1 cellular context compared by ENCODE assay signal in the genomic region with DNA sequence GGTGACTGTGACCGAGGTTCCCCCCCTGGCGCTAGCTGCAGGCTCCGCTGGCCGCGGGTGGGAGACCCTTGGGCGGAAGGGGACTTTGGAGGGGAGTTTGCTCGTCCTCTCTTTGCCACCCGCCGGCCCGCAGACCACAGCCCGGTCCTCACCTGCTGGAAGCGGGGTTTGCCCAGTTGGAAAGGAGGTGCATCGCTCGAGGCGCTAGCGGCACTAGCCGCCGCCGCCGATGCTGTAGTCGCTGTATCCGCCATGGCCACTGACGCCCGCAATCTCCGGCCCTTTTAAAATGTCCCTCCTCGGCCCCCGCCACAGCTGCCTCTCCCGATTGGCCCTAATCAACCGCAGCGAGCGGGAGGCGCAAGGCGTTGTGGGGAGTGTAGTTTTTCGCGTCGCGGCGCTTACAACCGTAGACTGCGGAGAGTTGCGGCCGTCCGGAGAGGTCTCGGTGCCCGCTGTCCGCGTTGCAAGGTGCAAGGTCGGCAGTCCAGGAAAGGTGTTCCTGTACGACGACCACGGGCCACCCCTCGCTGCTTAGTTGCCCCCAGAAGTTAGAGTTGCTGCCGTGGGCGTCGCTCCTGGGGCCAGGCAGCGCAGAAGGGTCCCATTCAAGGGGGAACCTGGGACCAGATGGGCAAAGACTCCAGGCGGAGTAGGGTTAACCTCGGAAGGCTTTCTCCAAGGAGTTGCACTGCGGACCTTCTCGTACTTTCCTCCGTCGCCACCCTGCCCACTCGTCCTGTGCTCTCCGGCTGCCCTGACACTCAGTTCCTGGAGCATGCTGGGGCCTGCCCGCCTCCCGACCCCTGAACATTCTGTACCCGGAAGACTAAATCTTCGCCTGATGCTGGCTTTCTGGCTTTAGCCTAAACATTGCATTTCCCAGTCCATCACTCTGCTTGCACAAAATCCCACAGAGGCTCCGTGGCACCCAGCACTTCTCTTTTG.
TF ChIP-seq lines count a peak whose summit lies in the region.

A gene with protein sequence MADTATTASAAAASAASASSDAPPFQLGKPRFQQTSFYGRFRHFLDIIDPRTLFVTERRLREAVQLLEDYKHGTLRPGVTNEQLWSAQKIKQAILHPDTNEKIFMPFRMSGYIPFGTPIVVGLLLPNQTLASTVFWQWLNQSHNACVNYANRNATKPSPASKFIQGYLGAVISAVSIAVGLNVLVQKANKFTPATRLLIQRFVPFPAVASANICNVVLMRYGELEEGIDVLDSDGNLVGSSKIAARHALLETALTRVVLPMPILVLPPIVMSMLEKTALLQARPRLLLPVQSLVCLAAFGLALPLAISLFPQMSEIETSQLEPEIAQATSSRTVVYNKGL (minus strand): TSS at position 261 of the 948 bp plus-strand sequence. CDS start 7 bp downstream, at position 254.

TF ChIP-seq in K562, 482 proteins besides CTCF, POLR2A, EP300 and RAD21 (continued from another document and continues in another):
- TF ChIP-seq U2AF1 (optimal IDR thresholded peaks at IDR 0.05; ENCODE audit: low read depth, low read length) (no peak), MIER1 (IDR thresholded peaks at IDR 0.05; ENCODE audit: low read depth) (no peak), ZNF699 (CRISPR knock-in tag; IDR thresholded peaks at IDR 0.05; ENCODE audit: insufficient replicate concordance) (no peak), RBM14 (IDR thresholded peaks at IDR 0.05; ENCODE audit: borderline replicate concordance, insufficient read depth, low read depth, low read length) (no peak), GTF2F1 (IDR thresholded peaks at IDR 0.05; ENCODE audit: low read depth, low read length) (peak; percentile 58; the same call in 1 of the 2 replicates), TAL1 (IDR thresholded peaks at IDR 0.05) (peak; percentile 57), ZMIZ1 (IDR thresholded peaks at IDR 0.05; ENCODE audit: low read depth in 2 of 2, low read length in 2 of 2) (peak in 1 of 2 experiments; percentile 52; a peak in 1 of 4 replicates), SFPQ (IDR thresholded peaks at IDR 0.05; ENCODE audit: low read depth, low read length) (no peak), NELFE (IDR thresholded peaks at IDR 0.05; ENCODE audit: insufficient read depth, insufficient read length) (no peak), POLR3G (IDR thresholded peaks at IDR 0.05; ENCODE audit: extremely low read depth, insufficient read length, insufficient replicate concordance) (no peak), PTBP1 (IDR thresholded peaks at IDR 0.05; ENCODE audit: low read depth, low read length) (no peak), CHD2 (IDR thresholded peaks at IDR 0.05; ENCODE audit: low read depth, low read length) (no peak), ZFP36 (IDR thresholded peaks at IDR 0.05; ENCODE audit: low read depth, low read length, partially characterized antibody) (no peak), ZNF354B (CRISPR knock-in tag; IDR thresholded peaks at IDR 0.05) (no peak), SIN3B (IDR thresholded peaks at IDR 0.05; ENCODE audit: low read depth) (peak; percentile 57; the same call in 1 of the 2 replicates), ZNF263 (CRISPR knock-in tag; IDR thresholded peaks at IDR 0.05; ENCODE audit: borderline replicate concordance) (no peak), MED1 (CRISPR knock-in tag; IDR thresholded peaks at IDR 0.05; ENCODE audit: borderline replicate concordance) (no peak), ETV6 (IDR thresholded peaks at IDR 0.05; ENCODE audit: borderline replicate concordance in 1 of 2, low read depth in 2 of 2, low read length in 1 of 2) (no peak), ETV6 (CRISPR knock-in tag; IDR thresholded peaks at IDR 0.05; ENCODE audit: borderline replicate concordance) (no peak), MCM2 (IDR thresholded peaks at IDR 0.05; ENCODE audit: low read depth) (no peak), SRSF3 (IDR thresholded peaks at IDR 0.05; ENCODE audit: insufficient read depth, low read length) (no peak), TSHZ1 (CRISPR knock-in tag; IDR thresholded peaks at IDR 0.05) (no peak), ATF1 (CRISPR knock-in tag; IDR thresholded peaks at IDR 0.05) (no peak), ATF1 (tag; IDR thresholded peaks at IDR 0.05) (peak; percentile 92), TGIF2 (CRISPR knock-in tag; IDR thresholded peaks at IDR 0.05) (no peak), ZNF586 (CRISPR knock-in tag; conservative IDR thresholded peaks at IDR 0.05) (no peak), TEAD1 (CRISPR knock-in tag; IDR thresholded peaks at IDR 0.05) (no peak), FOXP1 (CRISPR knock-in tag; IDR thresholded peaks at IDR 0.05) (no peak), KAT2B (IDR thresholded peaks at IDR 0.05; ENCODE audit: low read depth, low read length) (no peak), SETDB1 (IDR thresholded peaks at IDR 0.05; ENCODE audit: low read length) (no peak), ZBTB33 (CRISPR knock-in tag; IDR thresholded peaks at IDR 0.05) (no peak), WHSC1 (IDR thresholded peaks at IDR 0.05; ENCODE audit: low read length) (no peak), ZNF143 (CRISPR knock-in tag; IDR thresholded peaks at IDR 0.05) (peak; percentile 94), ZNF785 (CRISPR knock-in tag; IDR thresholded peaks at IDR 0.05) (no peak), ZNF668 (CRISPR knock-in tag; IDR thresholded peaks at IDR 0.05) (no peak), SIRT6 (IDR thresholded peaks at IDR 0.05; ENCODE audit: low read depth, low read length) (no peak), E2F3 (CRISPR knock-in tag; IDR thresholded peaks at IDR 0.05) (no peak; the same call in 1 of the 2 replicates), RBM17 (IDR thresholded peaks at IDR 0.05; ENCODE audit: borderline replicate concordance, low read depth, low read length) (no peak), ZNF134 (CRISPR knock-in tag; conservative IDR thresholded peaks at IDR 0.05) (no peak), ASH1L (IDR thresholded peaks at IDR 0.05; ENCODE audit: borderline replicate concordance, low read depth, partially characterized antibody) (no peak), NCOR1 (IDR thresholded peaks at IDR 0.05) (no peak), YY1 (IDR thresholded peaks at IDR 0.05; ENCODE audit: borderline replicate concordance in 1 of 3, control insufficient read depth in 1 of 3, extremely low read depth in 1 of 3, insufficient read depth in 3 of 3, insufficient read length in 1 of 3, insufficient replicate concordance in 2 of 3, low read depth in 1 of 3, low read length in 2 of 3) (peak; percentile 52 to 91 (median 85)), ZNF707 (CRISPR knock-in tag; conservative IDR thresholded peaks at IDR 0.05) (no peak), PHB2 (IDR thresholded peaks at IDR 0.05; ENCODE audit: low read depth) (no peak), MTA1 (IDR thresholded peaks at IDR 0.05; ENCODE audit: borderline replicate concordance) (no peak; the same call in 1 of the 2 replicates), TAF1 (IDR thresholded peaks at IDR 0.05; ENCODE audit: control insufficient read depth, extremely low read depth, insufficient read depth, low read length, severe bottlenecking) (peak; percentile 63)
- TF ChIP-seq, protein P1, sequence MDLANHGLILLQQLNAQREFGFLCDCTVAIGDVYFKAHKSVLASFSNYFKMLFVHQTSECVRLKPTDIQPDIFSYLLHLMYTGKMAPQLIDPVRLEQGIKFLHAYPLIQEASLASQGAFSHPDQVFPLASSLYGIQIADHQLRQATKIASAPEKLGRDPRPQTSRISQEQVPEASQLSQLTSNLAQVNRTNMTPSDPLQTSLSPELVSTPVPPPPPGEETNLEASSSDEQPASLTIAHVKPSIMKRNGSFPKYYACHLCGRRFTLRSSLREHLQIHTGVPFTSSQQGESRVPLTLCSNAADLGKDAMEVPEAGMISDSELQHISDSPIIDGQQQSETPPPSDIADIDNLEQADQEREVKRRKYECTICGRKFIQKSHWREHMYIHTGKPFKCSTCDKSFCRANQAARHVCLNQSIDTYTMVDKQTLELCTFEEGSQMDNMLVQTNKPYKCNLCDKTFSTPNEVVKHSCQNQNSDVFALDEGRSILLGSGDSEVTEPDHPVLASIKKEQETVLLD (IDR thresholded peaks at IDR 0.05): no peak
- TF ChIP-seq, protein P2, sequence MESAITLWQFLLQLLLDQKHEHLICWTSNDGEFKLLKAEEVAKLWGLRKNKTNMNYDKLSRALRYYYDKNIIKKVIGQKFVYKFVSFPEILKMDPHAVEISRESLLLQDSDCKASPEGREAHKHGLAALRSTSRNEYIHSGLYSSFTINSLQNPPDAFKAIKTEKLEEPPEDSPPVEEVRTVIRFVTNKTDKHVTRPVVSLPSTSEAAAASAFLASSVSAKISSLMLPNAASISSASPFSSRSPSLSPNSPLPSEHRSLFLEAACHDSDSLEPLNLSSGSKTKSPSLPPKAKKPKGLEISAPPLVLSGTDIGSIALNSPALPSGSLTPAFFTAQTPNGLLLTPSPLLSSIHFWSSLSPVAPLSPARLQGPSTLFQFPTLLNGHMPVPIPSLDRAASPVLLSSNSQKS (CRISPR knock-in tag; IDR thresholded peaks at IDR 0.05): no peak
